ENCODE assay signal across 19 cellular contexts in the genomic region with DNA sequence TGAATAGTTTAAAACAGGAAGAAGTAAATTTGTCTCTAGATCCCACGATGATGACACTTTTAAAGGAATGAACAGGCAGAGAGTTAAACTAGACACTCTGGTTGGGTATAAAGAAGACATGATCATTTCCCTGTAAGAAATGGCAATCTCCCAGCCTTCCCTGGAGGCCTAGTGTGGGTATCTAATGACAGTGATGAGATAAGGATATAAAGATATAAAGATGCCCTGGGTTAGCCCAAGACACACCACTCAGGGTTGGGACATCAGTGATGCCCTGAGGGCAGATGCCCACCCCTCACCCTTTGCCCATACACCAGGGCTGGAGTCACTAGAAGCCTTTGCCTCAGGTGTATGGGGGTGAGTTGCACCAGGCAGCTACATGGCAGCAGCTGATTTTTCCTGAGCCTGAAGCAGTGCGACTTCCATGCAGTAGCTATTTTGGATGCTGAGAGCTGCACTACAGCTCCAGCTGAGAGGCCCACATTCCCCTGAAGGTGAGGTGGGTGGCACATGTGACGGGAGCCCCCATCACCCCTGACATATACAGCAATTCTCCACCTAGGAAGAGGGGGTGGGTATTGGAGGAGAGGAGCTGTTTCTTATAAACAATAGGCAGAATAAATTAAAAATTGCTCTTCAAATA.
DNase-seq lines count a peak whose midpoint lies in the region; ATAC-seq, FAIRE-seq and TF ChIP-seq lines count a peak whose summit lies in the region.
"Had no signal": no experiment of that assay in that cellular context is flagged by ENCODE, and none has a peak within 500 bp of the region (broad histone marks: within the 10 kb centered on the region; RNA-seq: fewer than 3 reads in every experiment).

No MANE protein-coding gene starts in this region.

- DNase-seq in SK-N-SH = peak; percentile 14
- DNase-seq in foreskin keratinocyte = no peak
- peak; percentile 58 for DNase-seq in myocyte (ENCODE audit: low read depth)
- no peak for DNase-seq in NCI-H1105 (lab: John Stamatoyannopoulos, UW)
- DNase-seq in DMS79 (lab: John Stamatoyannopoulos, UW) = no peak
- no peak for DNase-seq in NCI-H2227 treated with DMSO at 0.1 percent for 48 hours (lab: John Stamatoyannopoulos, UW)
- DNase-seq in GM12892 (ENCODE audit: insufficient read length) = no peak
- DNase-seq: activated CD8-positive, alpha-beta memory T cell treated with anti-CD3 and anti-CD28 coated beads for 24 hours; activated naive CD8-positive, alpha-beta T cell treated with anti-CD3 and anti-CD28 coated beads, Interleukin-2, amount 10 ng/mL, durations not matched to agents 7 days and 5 days; Calu3; hippocampal formation; NCI-H2081; NCI-H524; occipital lobe had no signal

- no peak overlapping the region for H3K4me3 ChIP-seq in SK-N-SH (ENCODE audit: low read depth in 2 of 2, low read length in 1 of 2)
- peak overlapping the region in 2 of 3 donors; percentile 33 to 54 for H3K4me3 ChIP-seq in skeletal muscle tissue (ENCODE audit: low read length in 3 of 3)
- H3K4me3 ChIP-seq: breast epithelium, SJSA1 had no signal

- CTCF ChIA-PET in SK-N-SH (lab: Yijun Ruan, JAX) = interaction anchor here (0.8 to 1.5 kb wide), 6 partner anchors 9 to 684 kb away, joined by 3 to 6 read pairs (median 3); no protein-coding TSS in a partner anchor

- H3K4me2 ChIP-seq in SK-N-SH = peak overlapping the region; percentile 57; the same call in 1 of the 2 replicates

- H3K9ac ChIP-seq in SK-N-SH = no peak overlapping the region
- peak overlapping the region; percentile 36 to 61 (median 48) for H3K9ac ChIP-seq in skeletal muscle tissue (ENCODE audit: low read depth in 1 of 3, low read length in 3 of 3)

- H3K4me1 ChIP-seq in SK-N-SH (ENCODE audit: control insufficient read depth in 1 of 2, insufficient read depth in 2 of 2, low read depth in 1 of 2, low read length in 1 of 2) (peaks cover 16 to 50% of the 10 kb centered on the region in 2 experiments; a peak in 3 of 4 replicates), foreskin keratinocyte (peaks cover 22% of the 10 kb centered on the region), skeletal muscle tissue (ENCODE audit: control insufficient read depth in 3 of 3, insufficient read depth in 3 of 3, low read length in 3 of 3) (peaks cover 17 to 22% (median 19%) of the 10 kb centered on the region in 3 donors)
- H3K4me1 ChIP-seq: breast epithelium, SJSA1 had no signal

- no peaks in the 10 kb centered on the region for H3F3A ChIP-seq in SK-N-SH (replicated peaks; ENCODE audit: insufficient read depth)

- TF ChIP-seq EP300 in SK-N-SH (IDR thresholded peaks at IDR 0.05; ENCODE audit: borderline replicate concordance in 1 of 2, low read depth in 1 of 2, low read length in 1 of 2) = no peak; a peak in 1 of 4 replicates

- 83% methylated on average over 2 of the region's 3 CpGs for WGBS in SK-N-SH (ENCODE audit: low lambda C conversion rate)

- TF ChIP-seq CTCF in SK-N-SH (IDR thresholded peaks at IDR 0.05) (no peak), foreskin keratinocyte (conservative IDR thresholded peaks at IDR 0.05) (no peak)

- H3K27me3 ChIP-seq in SK-N-SH (ENCODE audit: insufficient read depth) (no peaks in the 10 kb centered on the region), foreskin keratinocyte (no peaks in the 10 kb centered on the region), skeletal muscle tissue (ENCODE audit: control insufficient read depth in 3 of 3, insufficient read depth in 3 of 3, low read length in 3 of 3) (no peaks in the 10 kb centered on the region)
- H3K27me3 ChIP-seq: breast epithelium, SJSA1 had no signal

- TF ChIP-seq POLR2A in GM12892 (IDR thresholded peaks at IDR 0.05; ENCODE audit: low read depth, low read length) = no peak

- no peaks in the 10 kb centered on the region for H3K9me2 ChIP-seq in SK-N-SH

- no peaks in the 10 kb centered on the region for H3K79me2 ChIP-seq in SK-N-SH (ENCODE audit: insufficient read depth)

- no peak for FAIRE-seq in GM12892 (lab: Jason Lieb, UNC)
- FAIRE-seq: GM19239 had no signal

- no peak for TF ChIP-seq RAD21 in SK-N-SH (IDR thresholded peaks at IDR 0.05; ENCODE audit: low read length)

- H3K36me3 ChIP-seq in SK-N-SH (replicated peaks in 1 of 2; ENCODE audit: control insufficient read depth in 1 of 2, insufficient read depth in 2 of 2, low read length in 1 of 2) = no peaks in the 10 kb centered on the region
- no peaks in the 10 kb centered on the region for H3K36me3 ChIP-seq in skeletal muscle tissue (ENCODE audit: control insufficient read depth in 3 of 3, insufficient read depth in 3 of 3, low read length in 3 of 3)
- H3K36me3 ChIP-seq: breast epithelium, SJSA1 had no signal

- POLR2A ChIA-PET in SK-N-SH (lab: Yijun Ruan, JAX) = interaction anchor here (0.8 to 1.3 kb wide), 2 partner anchors 16 to 683 kb away, joined by 3 to 5 read pairs; a partner anchor contains a TSS

- ATAC-seq in foreskin keratinocyte = peak; percentile 46
- ATAC-seq: activated CD4-positive, CD25-positive, alpha-beta regulatory T cell treated with anti-CD3 and anti-CD28 coated beads, Interleukin-2, amount 50 U/mL, for 24 hours had no signal

- H2AFZ ChIP-seq in SK-N-SH (ENCODE audit: low read depth) = peak overlapping the region; percentile 12; the same call in 1 of the 2 replicates

- peak overlapping the region; percentile 53 to 99; a peak in 3 of 4 replicates for H3K27ac ChIP-seq in SK-N-SH (ENCODE audit: low read depth in 2 of 2, low read length in 1 of 2)
- H3K27ac ChIP-seq in foreskin keratinocyte = peak overlapping the region; percentile 45
- H3K27ac ChIP-seq in skeletal muscle tissue (ENCODE audit: low read depth, low read length) = peak overlapping the region; percentile 83
- H3K27ac ChIP-seq: SJSA1 had no signal

- H3K9me3 ChIP-seq in SK-N-SH (no peaks in the 10 kb centered on the region), skeletal muscle tissue (ENCODE audit: control insufficient read depth in 3 of 3, low read length in 3 of 3) (no peaks in the 10 kb centered on the region)
- H3K9me3 ChIP-seq: breast epithelium, SJSA1 had no signal

- H4K20me1 ChIP-seq in SK-N-SH (ENCODE audit: insufficient read depth) = no peaks in the 10 kb centered on the region

TF ChIP-seq in SK-N-SH, 30 proteins besides CTCF, POLR2A, EP300 and RAD21:
- TF ChIP-seq RCOR1 (IDR thresholded peaks at IDR 0.05; ENCODE audit: low read length) = no peak
- TF ChIP-seq GATA2 (CRISPR knock-in tag; IDR thresholded peaks at IDR 0.05) = peak; percentile 11; the same call in 1 of the 2 replicates
TF ChIP-seq in SK-N-SH: peak in this region for 1.

Comparison
In these comparisons a context has a peak if more than half of its experiments do, and no peak if none do; other contexts are left out.
1. DNase-seq: peak in SK-N-SH (single experiment) and myocyte (single experiment); none in foreskin keratinocyte (0 of 2), NCI-H1105 (single experiment), DMS79 (single experiment), NCI-H2227 treated with DMSO at 0.1 percent for 48 hours (single experiment) and GM12892 (single experiment).
2. H3K4me3 ChIP-seq: peak in skeletal muscle tissue (2 of 3); none in SK-N-SH (0 of 2).
3. Peak in every context shown above with its lines, with median percentiles within 50 percentile points of each other: H3K27ac ChIP-seq.